Comparison of ENCODE assay signal across 22 cellular contexts in the genomic region with DNA sequence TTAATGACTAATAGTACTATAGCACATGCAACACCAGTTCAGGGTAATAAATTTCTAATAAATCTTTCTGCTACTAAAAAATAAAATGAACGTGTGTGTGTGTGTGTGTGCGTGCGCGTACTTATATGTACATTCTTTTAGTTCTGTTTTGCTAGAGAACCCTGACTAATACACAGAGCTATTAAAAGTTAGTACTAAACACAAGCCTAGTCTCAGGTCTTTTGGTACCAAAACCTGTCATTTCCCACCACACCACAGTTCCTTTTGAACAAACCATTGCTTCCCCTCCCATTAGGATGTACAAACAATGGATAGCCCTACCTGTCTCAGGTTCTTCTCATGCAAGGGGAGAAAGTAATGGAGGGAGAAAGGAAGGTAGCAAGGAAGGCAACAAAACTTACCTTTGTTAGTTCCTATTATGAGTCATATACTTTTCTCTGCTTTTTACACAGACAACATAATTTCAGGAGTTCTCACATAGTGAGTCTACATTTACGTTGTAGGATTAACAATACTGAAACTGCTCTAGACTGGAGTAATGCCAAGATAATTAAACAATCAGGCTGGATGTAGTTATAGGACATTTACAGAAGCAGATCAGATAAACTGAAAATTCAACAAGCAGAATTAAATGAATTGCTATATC.
"Had no signal": no experiment of that assay in that cellular context is flagged by ENCODE, and none has a peak within 500 bp of the region (broad histone marks: within the 10 kb centered on the region; RNA-seq: fewer than 3 reads in every experiment).

No MANE protein-coding gene starts in this region.

- H3K4me3 ChIP-seq: coronary artery, MG63 had no signal

- H3K9me3 ChIP-seq: MG63 had no signal

- DNase-seq: activated CD4-positive, alpha-beta T cell treated with anti-CD3 and anti-CD28 coated beads for 4 hours; activated CD8-positive, alpha-beta memory T cell treated with anti-CD3 and anti-CD28 coated beads, Interleukin-2, amount 50 U/mL, for 4 hours; activated CD8-positive, alpha-beta T cell treated with anti-CD3 and anti-CD28 coated beads for 36 hours; activated gamma-delta T cell treated with Interleukin-2 at 50 U/mL for 16 hours; activated naive CD4-positive, alpha-beta T cell treated with anti-CD3 and anti-CD28 coated beads, Interleukin-2, amount 10 ng/mL, durations not matched to agents 7 days and 5 days; activated naive CD8-positive, alpha-beta T cell treated with anti-CD3 and anti-CD28 coated beads for 36 hours; activated T-cell treated with anti-CD3 and anti-CD28 coated beads, Interleukin-2, amount 50 U/mL, for 72 hours; caudate nucleus; MG63; MV-4-11; NCI-H1092 treated with DMSO at 0.1 percent for 48 hours; NCI-H1417 treated with DMSO at 0.1 percent for 48 hours; NCI-H1694; NCI-H2029; NCI-H2107; NCI-H2171 treated with DMSO at 0.1 percent for 48 hours; NCI-H226; NCI-H526; SHP77 treated with DMSO at 0.1 percent for 48 hours had no signal

- FAIRE-seq: RCC 7860 had no signal

- H3K27me3 ChIP-seq: MG63 had no signal

- ATAC-seq: activated CD4-positive, CD25-positive, alpha-beta regulatory T cell treated with anti-CD3 and anti-CD28 coated beads, Interleukin-2, amount 50 U/mL, for 24 hours; activated CD8-positive, alpha-beta T cell treated with anti-CD3 and anti-CD28 coated beads for 36 hours; activated T-cell treated with anti-CD3 and anti-CD28 coated beads, Interleukin-2, amount 50 U/mL, for 72 hours had no signal

- H3K36me3 ChIP-seq: MG63 had no signal

- H3K27ac ChIP-seq: coronary artery had no signal
